ENCODE assay signal across 31 cellular contexts in the genomic region with DNA sequence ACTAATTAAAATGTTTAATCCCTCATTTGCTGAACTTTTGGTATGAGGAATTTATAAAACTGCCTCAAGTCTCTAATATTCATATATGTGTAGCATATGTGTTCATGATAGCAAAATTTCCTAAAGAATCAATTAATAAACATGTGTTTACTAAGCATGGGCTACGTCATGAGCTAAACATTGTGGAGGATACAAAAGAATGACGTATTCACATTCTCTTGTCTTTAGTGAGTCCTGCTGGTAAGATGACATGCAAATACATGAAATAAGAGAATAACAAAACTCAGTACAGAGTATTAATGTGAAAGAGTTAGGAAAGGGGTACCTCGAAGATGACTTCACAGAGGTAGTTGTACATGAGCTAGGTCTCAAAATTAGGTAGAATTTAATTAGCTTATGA.
"Had no signal": no experiment of that assay in that cellular context is flagged by ENCODE, and none has a peak within 500 bp of the region (broad histone marks: within the 10 kb centered on the region; RNA-seq: fewer than 3 reads in every experiment).

No MANE protein-coding gene starts in this region.

- H3K4me3 ChIP-seq: ascending aorta, body of pancreas, breast epithelium had no signal

- H3K27ac ChIP-seq: ascending aorta, body of pancreas, brain microvascular endothelial cell, breast epithelium, VCaP had no signal

- H3K9me3 ChIP-seq: ascending aorta, body of pancreas, breast epithelium had no signal

- DNase-seq: activated B cell treated with CpG ODN at 0.5 μM for 24 hours; activated CD4-positive, alpha-beta memory T cell treated with anti-CD3 and anti-CD28 coated beads for 36 hours; activated CD4-positive, alpha-beta T cell treated with anti-CD3 and anti-CD28 coated beads for 4 hours; activated CD4-positive, alpha-beta T cell treated with anti-CD3 and anti-CD28 coated beads, Interleukin-2, amount 10 ng/mL, durations not matched to agents 24 days and 14 days; activated CD4-positive, alpha-beta T cell treated with anti-CD3 and anti-CD28 coated beads, Interleukin-2, amount 50 U/mL, for 1 hour; activated CD4-positive, alpha-beta T cell treated with anti-CD3 and anti-CD28 coated beads, Interleukin-2, amount 50 U/mL, for 4 hours; activated CD4-positive, CD25-positive, alpha-beta regulatory T cell treated with anti-CD3 and anti-CD28 coated beads, Interleukin-2, amount 50 U/mL, for 72 hours; activated CD8-positive, alpha-beta memory T cell treated with anti-CD3 and anti-CD28 coated beads, Interleukin-2, amount 50 U/mL, for 4 hours; activated CD8-positive, alpha-beta T cell treated with anti-CD3 and anti-CD28 coated beads for 36 hours; activated effector memory CD4-positive, alpha-beta T cell treated with anti-CD3 and anti-CD28 coated beads, Interleukin-2, amount 50 U/mL, for 16 hours; activated gamma-delta T cell treated with Interleukin-2 at 50 U/mL for 16 hours; activated naive CD4-positive, alpha-beta T cell; activated naive CD4-positive, alpha-beta T cell treated with anti-CD3 and anti-CD28 coated beads for 36 hours; activated naive CD8-positive, alpha-beta T cell treated with anti-CD3 and anti-CD28 coated beads, Interleukin-2, amount 10 ng/mL, durations not matched to agents 7 days and 5 days; activated naive CD8-positive, alpha-beta T cell treated with anti-CD3 and anti-CD28 coated beads, Interleukin-2, amount 50 U/mL, for 24 hours; activated T-cell treated with anti-CD3 and anti-CD28 coated beads for 4 hours; activated T-cell treated with anti-CD3 and anti-CD28 coated beads, Interleukin-2, amount 50 U/mL, for 1 hour; activated T-cell treated with anti-CD3 and anti-CD28 coated beads, Interleukin-2, amount 50 U/mL, for 4 hours; activated T-cell treated with anti-CD3 and anti-CD28 coated beads, Interleukin-2, amount 50 U/mL, for 72 hours; amygdala; anterior cingulate cortex; body of pancreas; brain microvascular endothelial cell; central memory CD4-positive, alpha-beta T cell; T-helper 2 cell; T-helper 9 cell had no signal

- FAIRE-seq: TTC549 had no signal

- H3K36me3 ChIP-seq: ascending aorta, brain microvascular endothelial cell, breast epithelium had no signal

- ATAC-seq: activated CD8-positive, alpha-beta T cell treated with anti-CD3 and anti-CD28 coated beads for 36 hours; activated naive CD8-positive, alpha-beta T cell treated with anti-CD3 and anti-CD28 coated beads, Interleukin-2, amount 50 U/mL, for 24 hours; activated T-cell treated with anti-CD3 and anti-CD28 coated beads, Interleukin-2, amount 50 U/mL, for 4 hours; activated T-cell treated with anti-CD3 and anti-CD28 coated beads, Interleukin-2, amount 50 U/mL, for 72 hours; activated T-helper 17 cell treated with anti-CD3 and anti-CD28 coated beads, Interleukin-2, amount 50 U/mL, for 72 hours; body of pancreas had no signal

- H3K4me1 ChIP-seq: ascending aorta, body of pancreas, breast epithelium had no signal

- H3K27me3 ChIP-seq: ascending aorta, body of pancreas, brain microvascular endothelial cell had no signal
